In genomic region chr1:223319913-223320600, GRCh38 we compare ENCODE assay signal across 2 cellular contexts.
TF ChIP-seq lines count a peak whose summit lies in the region.

No MANE protein-coding gene starts in this region.

TF ChIP-seq in GM23338, 12 proteins besides CTCF, POLR2A, EP300 and RAD21 (continued from another document):
- TF ChIP-seq EZH2 (IDR thresholded peaks at IDR 0.05; ENCODE audit: low read depth, unreplicated experiment) (no peak), ZNF331 (CRISPR knock-in tag; IDR thresholded peaks at IDR 0.05; ENCODE audit: low read depth) (no peak), ZNF114 (CRISPR knock-in tag; IDR thresholded peaks at IDR 0.05) (no peak), ETS1 (IDR thresholded peaks at IDR 0.05) (no peak)
- TF ChIP-seq, protein P1, sequence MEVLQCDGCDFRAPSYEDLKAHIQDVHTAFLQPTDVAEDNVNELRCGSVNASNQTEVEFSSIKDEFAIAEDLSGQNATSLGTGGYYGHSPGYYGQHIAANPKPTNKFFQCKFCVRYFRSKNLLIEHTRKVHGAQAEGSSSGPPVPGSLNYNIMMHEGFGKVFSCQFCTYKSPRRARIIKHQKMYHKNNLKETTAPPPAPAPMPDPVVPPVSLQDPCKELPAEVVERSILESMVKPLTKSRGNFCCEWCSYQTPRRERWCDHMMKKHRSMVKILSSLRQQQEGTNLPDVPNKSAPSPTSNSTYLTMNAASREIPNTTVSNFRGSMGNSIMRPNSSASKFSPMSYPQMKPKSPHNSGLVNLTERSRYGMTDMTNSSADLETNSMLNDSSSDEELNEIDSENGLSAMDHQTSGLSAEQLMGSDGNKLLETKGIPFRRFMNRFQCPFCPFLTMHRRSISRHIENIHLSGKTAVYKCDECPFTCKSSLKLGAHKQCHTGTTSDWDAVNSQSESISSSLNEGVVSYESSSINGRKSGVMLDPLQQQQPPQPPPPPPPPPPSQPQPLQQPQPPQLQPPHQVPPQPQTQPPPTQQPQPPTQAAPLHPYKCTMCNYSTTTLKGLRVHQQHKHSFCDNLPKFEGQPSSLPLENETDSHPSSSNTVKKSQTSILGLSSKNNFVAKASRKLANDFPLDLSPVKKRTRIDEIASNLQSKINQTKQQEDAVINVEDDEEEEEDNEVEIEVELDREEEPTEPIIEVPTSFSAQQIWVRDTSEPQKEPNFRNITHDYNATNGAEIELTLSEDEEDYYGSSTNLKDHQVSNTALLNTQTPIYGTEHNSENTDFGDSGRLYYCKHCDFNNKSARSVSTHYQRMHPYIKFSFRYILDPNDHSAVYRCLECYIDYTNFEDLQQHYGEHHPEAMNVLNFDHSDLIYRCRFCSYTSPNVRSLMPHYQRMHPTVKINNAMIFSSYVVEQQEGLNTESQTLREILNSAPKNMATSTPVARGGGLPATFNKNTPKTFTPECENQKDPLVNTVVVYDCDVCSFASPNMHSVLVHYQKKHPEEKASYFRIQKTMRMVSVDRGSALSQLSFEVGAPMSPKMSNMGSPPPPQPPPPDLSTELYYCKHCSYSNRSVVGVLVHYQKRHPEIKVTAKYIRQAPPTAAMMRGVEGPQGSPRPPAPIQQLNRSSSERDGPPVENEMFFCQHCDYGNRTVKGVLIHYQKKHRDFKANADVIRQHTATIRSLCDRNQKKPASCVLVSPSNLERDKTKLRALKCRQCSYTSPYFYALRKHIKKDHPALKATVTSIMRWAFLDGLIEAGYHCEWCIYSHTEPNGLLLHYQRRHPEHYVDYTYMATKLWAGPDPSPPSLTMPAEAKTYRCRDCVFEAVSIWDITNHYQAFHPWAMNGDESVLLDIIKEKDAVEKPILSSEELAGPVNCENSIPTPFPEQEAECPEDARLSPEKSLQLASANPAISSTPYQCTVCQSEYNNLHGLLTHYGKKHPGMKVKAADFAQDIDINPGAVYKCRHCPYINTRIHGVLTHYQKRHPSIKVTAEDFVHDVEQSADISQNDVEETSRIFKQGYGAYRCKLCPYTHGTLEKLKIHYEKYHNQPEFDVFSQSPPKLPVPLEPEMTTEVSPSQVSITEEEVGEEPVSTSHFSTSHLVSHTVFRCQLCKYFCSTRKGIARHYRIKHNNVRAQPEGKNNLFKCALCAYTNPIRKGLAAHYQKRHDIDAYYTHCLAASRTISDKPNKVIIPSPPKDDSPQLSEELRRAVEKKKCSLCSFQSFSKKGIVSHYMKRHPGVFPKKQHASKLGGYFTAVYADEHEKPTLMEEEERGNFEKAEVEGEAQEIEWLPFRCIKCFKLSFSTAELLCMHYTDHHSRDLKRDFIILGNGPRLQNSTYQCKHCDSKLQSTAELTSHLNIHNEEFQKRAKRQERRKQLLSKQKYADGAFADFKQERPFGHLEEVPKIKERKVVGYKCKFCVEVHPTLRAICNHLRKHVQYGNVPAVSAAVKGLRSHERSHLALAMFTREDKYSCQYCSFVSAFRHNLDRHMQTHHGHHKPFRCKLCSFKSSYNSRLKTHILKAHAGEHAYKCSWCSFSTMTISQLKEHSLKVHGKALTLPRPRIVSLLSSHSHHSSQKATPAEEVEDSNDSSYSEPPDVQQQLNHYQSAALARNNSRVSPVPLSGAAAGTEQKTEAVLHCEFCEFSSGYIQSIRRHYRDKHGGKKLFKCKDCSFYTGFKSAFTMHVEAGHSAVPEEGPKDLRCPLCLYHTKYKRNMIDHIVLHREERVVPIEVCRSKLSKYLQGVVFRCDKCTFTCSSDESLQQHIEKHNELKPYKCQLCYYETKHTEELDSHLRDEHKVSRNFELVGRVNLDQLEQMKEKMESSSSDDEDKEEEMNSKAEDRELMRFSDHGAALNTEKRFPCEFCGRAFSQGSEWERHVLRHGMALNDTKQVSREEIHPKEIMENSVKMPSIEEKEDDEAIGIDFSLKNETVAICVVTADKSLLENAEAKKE (CRISPR knock-in tag; IDR thresholded peaks at IDR 0.05) = no peak
TF ChIP-seq in GM23338: peak in this region for 0.

TF ChIP-seq in WTC11, 78 proteins besides CTCF, POLR2A, EP300 and RAD21 (continued from another document):
- TF ChIP-seq, protein P2, sequence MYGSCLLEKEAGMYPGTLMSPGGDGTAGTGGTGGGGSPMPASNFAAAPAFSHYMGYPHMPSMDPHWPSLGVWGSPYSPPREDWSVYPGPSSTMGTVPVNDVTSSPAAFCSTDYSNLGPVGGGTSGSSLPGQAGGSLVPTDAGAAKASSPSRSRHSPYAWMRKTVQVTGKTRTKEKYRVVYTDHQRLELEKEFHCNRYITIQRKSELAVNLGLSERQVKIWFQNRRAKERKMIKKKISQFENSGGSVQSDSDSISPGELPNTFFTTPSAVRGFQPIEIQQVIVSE (CRISPR knock-in tag; IDR thresholded peaks at IDR 0.05; ENCODE audit: borderline replicate concordance) = no peak
- no peak for TF ChIP-seq JUN (CRISPR knock-in tag; IDR thresholded peaks at IDR 0.05)
- TF ChIP-seq, protein P3, sequence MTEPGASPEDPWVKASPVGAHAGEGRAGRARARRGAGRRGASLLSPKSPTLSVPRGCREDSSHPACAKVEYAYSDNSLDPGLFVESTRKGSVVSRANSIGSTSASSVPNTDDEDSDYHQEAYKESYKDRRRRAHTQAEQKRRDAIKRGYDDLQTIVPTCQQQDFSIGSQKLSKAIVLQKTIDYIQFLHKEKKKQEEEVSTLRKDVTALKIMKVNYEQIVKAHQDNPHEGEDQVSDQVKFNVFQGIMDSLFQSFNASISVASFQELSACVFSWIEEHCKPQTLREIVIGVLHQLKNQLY (CRISPR knock-in tag; IDR thresholded peaks at IDR 0.05) = no peak
- TF ChIP-seq TCF7 (CRISPR knock-in tag; IDR thresholded peaks at IDR 0.05; ENCODE audit: low read depth) = no peak
